In the genomic region with DNA sequence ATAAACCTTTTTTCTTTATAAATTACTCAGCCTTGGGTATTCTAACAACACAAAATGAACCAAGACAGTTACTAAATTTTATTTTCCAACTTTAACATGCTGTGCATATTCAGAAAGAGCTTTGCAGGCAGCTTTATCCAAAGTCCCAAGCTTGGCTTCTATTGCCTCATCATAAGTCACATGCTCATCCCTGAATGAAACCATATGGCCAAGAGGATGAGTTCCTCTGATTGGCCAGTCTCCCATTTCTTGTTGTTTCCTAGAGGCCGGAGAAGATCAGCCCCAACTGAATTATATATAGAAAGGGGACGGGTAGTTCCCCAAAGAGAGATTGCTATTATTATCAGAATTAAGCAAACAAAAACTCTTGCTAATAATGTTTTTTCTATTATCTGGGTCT, we compare ENCODE assay signal across 18 cellular contexts.
"Had no signal": no experiment of that assay in that cellular context is flagged by ENCODE, and none has a peak within 500 bp of the region (broad histone marks: within the 10 kb centered on the region; RNA-seq: fewer than 3 reads in every experiment).

No MANE protein-coding gene starts in this region.

- H3K9ac ChIP-seq: parathyroid adenoma had no signal

- H3K79me2 ChIP-seq: parathyroid adenoma had no signal

- H3K27ac ChIP-seq: brain microvascular endothelial cell, parathyroid adenoma, upper lobe of left lung had no signal

- H2AFZ ChIP-seq: parathyroid adenoma had no signal

- H3K4me1 ChIP-seq: parathyroid adenoma, upper lobe of left lung had no signal

- DNase-seq: activated CD4-positive, alpha-beta T cell treated with anti-CD3 and anti-CD28 coated beads, Interleukin-2, amount 50 U/mL, for 4 hours; activated effector memory CD4-positive, alpha-beta T cell treated with Interleukin-2 at 50 U/mL for 16 hours; activated T-cell treated with anti-CD3 and anti-CD28 coated beads, Interleukin-2, amount 50 U/mL, for 1 hour; brain microvascular endothelial cell; cerebellar nuclear complex; dorsolateral prefrontal cortex; immature natural killer cell; left cardiac atrium; naive thymus-derived CD4-positive, alpha-beta T cell; retina; stimulated activated CD4-positive, alpha-beta T cell treated with anti-CD3 and anti-CD28 coated beads, Interleukin-15, amount 100 ng/mL, for 24 hours; stimulated activated CD4-positive, alpha-beta T cell treated with anti-CD3 and anti-CD28 coated beads, Interleukin-4, amount 100 ng/mL, for 24 hours; upper lobe of left lung had no signal

- ATAC-seq: activated CD4-positive, CD25-positive, alpha-beta regulatory T cell treated with anti-CD3 and anti-CD28 coated beads, Interleukin-2, amount 50 U/mL, for 24 hours; activated naive CD4-positive, alpha-beta T cell treated with anti-CD3 and anti-CD28 coated beads, Interleukin-2, amount 50 U/mL, for 72 hours; esophagus mucosa; left cardiac atrium; naive thymus-derived CD4-positive, alpha-beta T cell had no signal

- H3K27me3 ChIP-seq: brain microvascular endothelial cell, dorsolateral prefrontal cortex, upper lobe of left lung had no signal

- H3K4me3 ChIP-seq: dorsolateral prefrontal cortex, lung, upper lobe of left lung had no signal

- H3K36me3 ChIP-seq: brain microvascular endothelial cell, upper lobe of left lung had no signal
